In the genomic region with DNA sequence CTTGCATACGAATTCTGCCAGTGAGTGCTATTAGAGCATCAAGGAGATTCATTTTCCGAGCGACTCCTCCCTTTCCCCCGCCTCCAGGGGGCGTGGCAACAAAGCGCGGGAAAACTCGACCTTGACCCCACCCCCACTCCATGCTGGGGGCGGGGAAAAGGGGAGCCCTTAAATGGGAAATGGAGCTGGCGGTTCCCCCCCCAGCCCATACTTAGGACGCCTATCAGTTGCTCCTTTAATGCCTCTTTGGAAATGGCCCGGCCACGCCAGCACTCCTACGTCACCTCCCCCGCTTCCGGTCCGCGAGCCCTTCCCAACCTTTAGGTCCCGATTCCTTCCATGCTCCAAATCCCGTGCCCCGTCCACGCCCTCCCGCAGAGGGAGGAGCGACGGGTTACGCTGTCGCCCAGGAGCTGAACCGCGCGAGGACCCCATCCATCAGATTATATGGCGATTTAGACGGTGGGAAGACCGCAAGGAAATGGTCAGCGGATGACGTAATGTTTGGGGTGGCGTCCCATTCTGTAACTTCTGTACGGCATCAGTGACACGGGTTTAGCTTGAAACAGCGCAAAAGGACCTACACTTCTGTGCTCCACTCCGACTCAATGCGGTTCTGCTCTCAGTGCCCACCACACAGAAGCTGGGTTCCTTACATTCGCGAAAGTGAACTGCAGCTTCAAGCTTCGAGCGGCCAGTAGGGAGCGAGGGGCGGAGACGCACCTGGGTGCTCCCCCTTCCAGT, we compare ENCODE assay signal across 8 cellular contexts. TPM values are rescaled to one million over a fixed set of nuclear protein-coding genes. Genes with fewer than 3 reads are reported as not detected.
DNase-seq lines count a peak whose midpoint lies in the region; ATAC-seq and TF ChIP-seq lines count a peak whose summit lies in the region.

No MANE protein-coding gene starts in this region.

- CTCF ChIA-PET in activated naive CD4-positive, alpha-beta T cell treated with anti-CD3 and anti-CD28 coated beads, Interleukin-2, amount 10 ng/mL, durations not matched to agents 7 days and 5 days (lab: Charles Lee): interaction anchor here (1.0 to 1.6 kb wide), 11 partner anchors 9 to 248 kb away, joined by 3 to 7 read pairs (median 4); a partner anchor contains a TSS

- peaks cover 15% of the 10 kb centered on the region for H3K36me3 Mint-ChIP-seq in activated naive CD4-positive, alpha-beta T cell treated with anti-CD3 and anti-CD28 coated beads, Interleukin-2, amount 10 ng/mL, durations not matched to agents 7 days and 5 days

- H3K4me3 Mint-ChIP-seq in activated naive CD4-positive, alpha-beta T cell treated with anti-CD3 and anti-CD28 coated beads, Interleukin-2, amount 10 ng/mL, durations not matched to agents 7 days and 5 days: peak overlapping the region; percentile 98

- H3K4me1 Mint-ChIP-seq in activated naive CD4-positive, alpha-beta T cell treated with anti-CD3 and anti-CD28 coated beads, Interleukin-2, amount 10 ng/mL, durations not matched to agents 7 days and 5 days: peaks cover 22% of the 10 kb centered on the region

- TF ChIP-seq EP300 in gastroesophageal sphincter (IDR thresholded peaks at IDR 0.05): no peak

- H3K9me3 ChIP-seq in gastroesophageal sphincter (no peaks in the 10 kb centered on the region), neutrophil (no peaks in the 10 kb centered on the region)

- no peaks in the 10 kb centered on the region for H3K27me3 ChIP-seq in gastroesophageal sphincter
- no peaks in the 10 kb centered on the region for H3K27me3 ChIP-seq in neutrophil

- TF ChIP-seq POLR2A in gastroesophageal sphincter (IDR thresholded peaks at IDR 0.05): peak; percentile 35 to 47

- peak overlapping the region; percentile 99 for H3K27ac Mint-ChIP-seq in activated naive CD4-positive, alpha-beta T cell treated with anti-CD3 and anti-CD28 coated beads, Interleukin-2, amount 10 ng/mL, durations not matched to agents 7 days and 5 days

- DNase-seq in GDM1 (lab: John Stamatoyannopoulos, UW) (peak; percentile 93), HFF-Myc (ENCODE audit: extremely low read depth, low read depth) (peak; percentile 91), NAMALWA (ENCODE audit: low spot score) (peak; percentile 99), SK-MEL-5 (ENCODE audit: low read depth, low spot score) (peak; percentile 100), substantia nigra (lab: John Stamatoyannopoulos, UW) (peak; percentile 75 to 98 (median 92))
- DNase-seq in activated naive CD4-positive, alpha-beta T cell treated with anti-CD3 and anti-CD28 coated beads, Interleukin-2, amount 10 ng/mL, durations not matched to agents 7 days and 5 days: peak; percentile 94

- WGBS in gastroesophageal sphincter (ENCODE audit: low coverage in 1 of 2), 2 donors: 0% methylated on average over 7 to 19 of the region's 48 CpGs

- in situ Hi-C loops in SK-MEL-5 (cut with HindIII; ENCODE audit: low pct_unique_long_range_greater_than_20kb, low sequenced_read_pairs): no loop called here

- H3K27ac ChIP-seq in gastroesophageal sphincter: peak overlapping the region; percentile 95 to 97 (median 96)
- peak overlapping the region; percentile 98 for H3K27ac ChIP-seq in neutrophil
- H3K27ac ChIP-seq in substantia nigra (ENCODE audit: low read depth, low read length, poor library complexity, severe bottlenecking): peak overlapping the region; percentile 93

- no peak for TF ChIP-seq CTCF in HFF-Myc (IDR thresholded peaks at IDR 0.05; ENCODE audit: low read depth, low read length, missing control alignments)
- peak in 3 of 4 experiments; percentile 50 to 66 (median 61) for TF ChIP-seq CTCF in gastroesophageal sphincter (IDR thresholded peaks at IDR 0.05)
- TF ChIP-seq CTCF in neutrophil (IDR thresholded peaks at IDR 0.05): peak; percentile 17

- ATAC-seq in gastroesophageal sphincter: peak; percentile 83

- peaks cover 4% of the 10 kb centered on the region for H3K27me3 Mint-ChIP-seq in activated naive CD4-positive, alpha-beta T cell treated with anti-CD3 and anti-CD28 coated beads, Interleukin-2, amount 10 ng/mL, durations not matched to agents 7 days and 5 days

- H3K4me1 ChIP-seq in gastroesophageal sphincter: peaks cover 0 to 29% (median 9%) of the 10 kb centered on the region in 3 donors
- peaks cover 68 to 71% of the 10 kb centered on the region in 2 experiments for H3K4me1 ChIP-seq in neutrophil (ENCODE audit: control insufficient read depth in 1 of 2, insufficient read depth in 1 of 2, low read depth in 1 of 2, low read length in 1 of 2)

- H3K4me3 ChIP-seq in HFF-Myc (replicated peaks; ENCODE audit: low read depth, low read length): peak overlapping the region; percentile 57
- H3K4me3 ChIP-seq in gastroesophageal sphincter: peak overlapping the region; percentile 68 to 93
- H3K4me3 ChIP-seq in neutrophil (ENCODE audit: low read depth in 1 of 2, low read length in 1 of 2): peak overlapping the region; percentile 89 to 95

- H3K36me3 ChIP-seq in gastroesophageal sphincter (peaks cover 0 to 17% of the 10 kb centered on the region in 2 donors), neutrophil (peaks cover 14% of the 10 kb centered on the region)

- no peaks in the 10 kb centered on the region for H3K9me3 Mint-ChIP-seq in activated naive CD4-positive, alpha-beta T cell treated with anti-CD3 and anti-CD28 coated beads, Interleukin-2, amount 10 ng/mL, durations not matched to agents 7 days and 5 days

RNA-seq across cellular contexts. Expression of a gene that starts 0.7 kb away (rescaled TPM):
- 29.0 and 31.0 TPM in 2 replicates for total RNA-seq in SK-MEL-5 (2014; rRNA removed; shearing (Covaris generic))
- 41.3 and 49.3 TPM in 2 replicates for polyA plus RNA-seq in SK-MEL-5 (2015; cell fraction: cytosol; rRNA removed)
- polyA plus RNA-seq in SK-MEL-5 (2015; cell fraction: nucleus; rRNA removed): 52.9 and 67.5 TPM in 2 replicates
- 10 to 100 TPM; 18.4 to 27.6 (median 24.4) TPM for total RNA-seq in gastroesophageal sphincter

RNA-seq across cellular contexts. Expression of a gene that starts 26.9 kb away (rescaled TPM):
- 370 and 398 TPM in 2 replicates for total RNA-seq in SK-MEL-5 (2014; rRNA removed; shearing (Covaris generic))
- polyA plus RNA-seq in SK-MEL-5 (2015; cell fraction: cytosol; rRNA removed): 249 and 287 TPM in 2 replicates
- polyA plus RNA-seq in SK-MEL-5 (2015; cell fraction: nucleus; rRNA removed): 206 and 214 TPM in 2 replicates
- total RNA-seq in gastroesophageal sphincter: 100 to 1,000 TPM; 163 to 184 (median 171) TPM

RNA-seq across cellular contexts. Expression of a gene that starts 45.8 kb away (rescaled TPM):
- 49.4 and 49.6 TPM in 2 replicates for total RNA-seq in SK-MEL-5 (2014; rRNA removed; shearing (Covaris generic))
- 105 and 123 TPM in 2 replicates for polyA plus RNA-seq in SK-MEL-5 (2015; cell fraction: cytosol; rRNA removed)
- polyA plus RNA-seq in SK-MEL-5 (2015; cell fraction: nucleus; rRNA removed): 146 and 187 TPM in 2 replicates
- total RNA-seq in gastroesophageal sphincter: 100 to 1,000 TPM in 2 of 4 donors, 10 to 100 TPM in 2; 95.0 to 104 (median 97.9) TPM

Comparison
In these comparisons a context has a peak if more than half of its experiments do, and no peak if none do; other contexts are left out.
1. Peak in every context shown above with its lines: DNase-seq, ATAC-seq, H3K4me3 ChIP-seq and H3K27ac ChIP-seq.